6 cellular contexts compared by ENCODE assay signal in genomic region chr6:99507648-99508047, GRCh38.
"Had no signal": no experiment of that assay in that cellular context is flagged by ENCODE, and none has a peak within 500 bp of the region (broad histone marks: within the 10 kb centered on the region; RNA-seq: fewer than 3 reads in every experiment).

No MANE protein-coding gene starts in this region.

- H3K27ac ChIP-seq: HL-60 had no signal

- H3K4me3 Mint-ChIP-seq: GM23338, H9 had no signal

- H3K9me3 Mint-ChIP-seq: GM23338, H9 had no signal

- ATAC-seq: GM23338, K562 had no signal

- H3K4me3 ChIP-seq: GM23338, K562 had no signal

- DNase-seq: H9, HCEC 1CT, IMR-90 had no signal

- H3K27ac Mint-ChIP-seq: GM23338 had no signal
